16 cellular contexts compared by ENCODE assay signal in the genomic region with DNA sequence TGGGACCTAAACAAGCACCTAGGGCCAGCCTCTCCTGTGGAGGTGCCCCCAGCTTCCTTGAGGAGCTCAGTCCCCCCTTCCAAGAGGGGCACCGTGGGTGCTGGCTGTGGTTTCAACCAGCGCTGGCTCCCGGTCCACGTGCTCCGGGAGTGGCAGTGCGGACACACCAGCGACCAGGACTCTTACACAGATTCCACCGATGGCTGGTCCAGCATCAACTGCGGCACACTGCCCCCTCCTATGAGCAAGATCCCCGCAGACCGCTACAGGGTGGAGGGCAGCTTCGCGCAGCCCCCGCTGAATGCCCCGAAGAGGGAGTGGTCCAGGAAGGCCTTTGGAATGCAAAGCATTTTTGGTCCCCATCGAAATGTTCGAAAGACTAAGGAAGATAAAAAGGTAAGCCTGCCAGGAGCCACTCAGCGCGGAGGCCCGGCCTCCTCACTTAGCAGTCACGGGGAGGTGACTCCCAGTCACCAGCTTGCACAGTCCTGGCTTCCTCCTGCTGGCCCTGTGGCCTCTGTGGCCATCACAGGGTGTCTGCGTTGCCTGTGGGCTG.
"Had no signal": no experiment of that assay in that cellular context is flagged by ENCODE, and none has a peak within 500 bp of the region (broad histone marks: within the 10 kb centered on the region; RNA-seq: fewer than 3 reads in every experiment).

No MANE protein-coding gene starts in this region.

- H3K36me3 ChIP-seq: prostate gland had no signal

- ATAC-seq: activated naive CD8-positive, alpha-beta T cell treated with anti-CD3 and anti-CD28 coated beads, Interleukin-2, amount 50 U/mL, for 24 hours; T-helper 17 cell had no signal

- H3K4me3 Mint-ChIP-seq: activated CD4-positive, alpha-beta memory T cell treated with anti-CD3 and anti-CD28 coated beads for 36 hours; activated naive CD4-positive, alpha-beta T cell treated with anti-CD3 and anti-CD28 coated beads for 36 hours; activated naive CD8-positive, alpha-beta T cell treated with anti-CD3 and anti-CD28 coated beads, Interleukin-2, amount 50 U/mL, for 24 hours; activated T-helper 1 cell treated with anti-CD3 and anti-CD28 coated beads, Interleukin-12 subunit alpha, Interleukin-12 subunit beta, Interleukin-2, Interleukin-4 antibody, amounts not matched to agents 30 ng/mL and 10 ng/mL and 1 ng/mL, durations not matched to agents 14 hours and 24 hours and 36 hours; mesothelial cell of epicardium; nephron progenitor cell; T-helper 17 cell had no signal

- H3K9me3 Mint-ChIP-seq: activated CD4-positive, alpha-beta memory T cell treated with anti-CD3 and anti-CD28 coated beads for 36 hours; activated naive CD4-positive, alpha-beta T cell treated with anti-CD3 and anti-CD28 coated beads for 36 hours; activated naive CD8-positive, alpha-beta T cell treated with anti-CD3 and anti-CD28 coated beads, Interleukin-2, amount 50 U/mL, for 24 hours; activated T-helper 1 cell treated with anti-CD3 and anti-CD28 coated beads, Interleukin-12 subunit alpha, Interleukin-12 subunit beta, Interleukin-2, Interleukin-4 antibody, amounts not matched to agents 30 ng/mL and 10 ng/mL and 1 ng/mL, durations not matched to agents 14 hours and 24 hours and 36 hours; mesothelial cell of epicardium; nephron progenitor cell had no signal

- H3K9me3 ChIP-seq: prostate gland, sigmoid colon, tibial artery, vagina had no signal

- H3K4me3 ChIP-seq: dorsolateral prefrontal cortex, prostate gland, sigmoid colon, tibial artery, vagina had no signal

- H3K4me1 Mint-ChIP-seq: activated naive CD8-positive, alpha-beta T cell treated with anti-CD3 and anti-CD28 coated beads, Interleukin-2, amount 50 U/mL, for 24 hours had no signal

- H3K27me3 Mint-ChIP-seq: activated CD4-positive, alpha-beta memory T cell treated with anti-CD3 and anti-CD28 coated beads for 36 hours; activated naive CD8-positive, alpha-beta T cell treated with anti-CD3 and anti-CD28 coated beads, Interleukin-2, amount 50 U/mL, for 24 hours; T-helper 17 cell had no signal

- H3K27me3 ChIP-seq: dorsolateral prefrontal cortex, sigmoid colon, tibial artery, vagina had no signal

- H3K27ac ChIP-seq: prostate gland, sigmoid colon, tibial artery, vagina, WERI-Rb-1 had no signal

- DNase-seq: activated CD4-positive, alpha-beta memory T cell treated with anti-CD3 and anti-CD28 coated beads for 36 hours; activated naive CD8-positive, alpha-beta T cell treated with anti-CD3 and anti-CD28 coated beads, Interleukin-2, amount 50 U/mL, for 24 hours; nephron progenitor cell; stimulated activated CD4-positive, alpha-beta T cell treated with anti-CD3 and anti-CD28 coated beads, Interleukin-1b, Interleukin-23, amount 100 ng/mL, for 48 hours; T-helper 17 cell; WERI-Rb-1 had no signal

- FAIRE-seq: astrocyte, islet of Langerhans had no signal

- H3K27ac Mint-ChIP-seq: activated CD4-positive, alpha-beta memory T cell treated with anti-CD3 and anti-CD28 coated beads for 36 hours; activated naive CD4-positive, alpha-beta T cell treated with anti-CD3 and anti-CD28 coated beads for 36 hours; activated naive CD8-positive, alpha-beta T cell treated with anti-CD3 and anti-CD28 coated beads, Interleukin-2, amount 50 U/mL, for 24 hours; activated T-helper 1 cell treated with anti-CD3 and anti-CD28 coated beads, Interleukin-12 subunit alpha, Interleukin-12 subunit beta, Interleukin-2, Interleukin-4 antibody, amounts not matched to agents 30 ng/mL and 10 ng/mL and 1 ng/mL, durations not matched to agents 14 hours and 24 hours and 36 hours; mesothelial cell of epicardium; T-helper 17 cell had no signal

- H3K4me1 ChIP-seq: prostate gland, tibial artery had no signal
